In the genomic region with DNA sequence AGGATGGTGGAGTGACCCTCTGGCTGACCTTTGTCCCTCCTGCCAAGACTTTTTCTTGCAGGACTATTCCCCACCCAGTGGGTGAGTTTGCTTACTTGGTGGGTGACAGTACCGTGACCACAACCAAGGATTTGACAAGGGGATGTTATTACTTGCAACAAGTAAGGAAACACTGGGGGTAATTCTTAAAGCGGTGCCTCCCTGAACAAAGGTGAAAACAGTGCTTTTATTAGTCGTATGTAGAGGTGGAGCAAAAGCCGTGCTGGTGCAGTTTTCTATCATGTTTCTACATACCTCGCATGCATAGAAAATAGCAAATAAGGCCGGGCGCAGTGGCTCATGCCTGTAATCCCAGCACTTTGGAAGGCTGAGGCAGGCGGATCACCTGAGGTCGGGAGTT, we compare ENCODE assay signal across 11 cellular contexts. TPM values are rescaled to one million over a fixed set of nuclear protein-coding genes. Genes with fewer than 3 reads are reported as not detected.
DNase-seq lines count a peak whose midpoint lies in the region; ATAC-seq, FAIRE-seq and TF ChIP-seq lines count a peak whose summit lies in the region.
"Had no signal": no experiment of that assay in that cellular context is flagged by ENCODE, and none has a peak within 500 bp of the region (broad histone marks: within the 10 kb centered on the region; RNA-seq: fewer than 3 reads in every experiment).

No MANE protein-coding gene starts in this region.

- H3K9me2 ChIP-seq in SK-N-SH, result no peaks in the 10 kb centered on the region

- peak overlapping the region; percentile 87 for H3K4me3 Mint-ChIP-seq in activated T-helper 17 cell treated with anti-CD3 and anti-CD28 coated beads, Interleukin-2, amount 50 U/mL, for 72 hours
- no peak overlapping the region for H3K4me3 Mint-ChIP-seq in nephron progenitor cell

- POLR2A ChIA-PET in SK-N-SH (lab: Yijun Ruan, JAX), result no interaction called here

- TF ChIP-seq POLR2A in GM12891 (IDR thresholded peaks at IDR 0.05; ENCODE audit: low read depth, low read length), result no peak

- intact Hi-C loops in mucosa of descending colon (cut with DNase I, micrococcal nuclease), result no loop called here

- peak overlapping the region in 9 of 10 experiments; percentile 48 to 71 (median 60); a peak in 15 of 20 replicates for H3K4me3 ChIP-seq in BLaER1 treated with 17β-estradiol and CSF1 and Interleukin-3, amounts not matched to agents 10 nM and 100 nM
- H3K4me3 ChIP-seq in mucosa of descending colon, result no peak overlapping the region
- no peak overlapping the region for H3K4me3 ChIP-seq in SK-N-SH (ENCODE audit: low read depth in 2 of 2, low read length in 1 of 2)

- H3K4me1 ChIP-seq in BLaER1 treated with 17β-estradiol and CSF1 and Interleukin-3, amounts not matched to agents 10 nM and 100 nM, result peaks cover 0 to 14% (median 7%) of the 10 kb centered on the region in 10 experiments; a peak in 9 of 20 replicates
- H3K4me1 ChIP-seq in mucosa of descending colon (ENCODE audit: low read depth) (peaks cover 6% of the 10 kb centered on the region), SK-N-SH (ENCODE audit: control insufficient read depth in 1 of 2, insufficient read depth in 2 of 2, low read depth in 1 of 2, low read length in 1 of 2) (peaks cover 0 to 5% of the 10 kb centered on the region in 2 experiments; a peak in 1 of 4 replicates)
- H3K4me1 ChIP-seq: parathyroid adenoma had no signal

- H3K36me3 ChIP-seq in BLaER1 treated with 17β-estradiol and CSF1 and Interleukin-3, amounts not matched to agents 10 nM and 100 nM, result no peaks in the 10 kb centered on the region
- H3K36me3 ChIP-seq in mucosa of descending colon (ENCODE audit: low read depth) (no peaks in the 10 kb centered on the region), SK-N-SH (replicated peaks in 1 of 2; ENCODE audit: control insufficient read depth in 1 of 2, insufficient read depth in 2 of 2, low read length in 1 of 2) (no peaks in the 10 kb centered on the region)
- H3K36me3 ChIP-seq: upper lobe of left lung had no signal

- no peaks in the 10 kb centered on the region for H3K4me1 Mint-ChIP-seq in activated T-helper 17 cell treated with anti-CD3 and anti-CD28 coated beads, Interleukin-2, amount 50 U/mL, for 72 hours
- no peaks in the 10 kb centered on the region for H3K4me1 Mint-ChIP-seq in nephron progenitor cell

- 80% methylated on average over 8 of the region's 9 CpGs for WGBS in SK-N-SH (ENCODE audit: low lambda C conversion rate)

- peak overlapping the region; percentile 96 for H3K27ac Mint-ChIP-seq in activated T-helper 17 cell treated with anti-CD3 and anti-CD28 coated beads, Interleukin-2, amount 50 U/mL, for 72 hours
- H3K27ac Mint-ChIP-seq in nephron progenitor cell, result no peak overlapping the region

- H3K9ac ChIP-seq in BLaER1 treated with 17β-estradiol and CSF1 and Interleukin-3, amounts not matched to agents 10 nM and 100 nM, result 0 out of 22 replicates have a peak overlapping the region, but pooled peaks of 1 of the 11 experiments have one; percentile 62
- no peak overlapping the region for H3K9ac ChIP-seq in SK-N-SH
- H3K9ac ChIP-seq: parathyroid adenoma had no signal

- no peak for ATAC-seq in activated T-helper 17 cell treated with anti-CD3 and anti-CD28 coated beads, Interleukin-2, amount 50 U/mL, for 72 hours (replicated peaks)
- ATAC-seq in mucosa of descending colon, result peak; percentile 21

- no peaks in the 10 kb centered on the region for H3K27me3 Mint-ChIP-seq in activated T-helper 17 cell treated with anti-CD3 and anti-CD28 coated beads, Interleukin-2, amount 50 U/mL, for 72 hours
- H3K27me3 Mint-ChIP-seq in nephron progenitor cell (ENCODE audit: low read depth, poor library complexity), result peaks cover 7% of the 10 kb centered on the region

- peak overlapping the region in 1 of 11 experiments; percentile 60; a peak in 3 of 22 replicates for H3K27ac ChIP-seq in BLaER1 treated with 17β-estradiol and CSF1 and Interleukin-3, amounts not matched to agents 10 nM and 100 nM
- no peak overlapping the region for H3K27ac ChIP-seq in SK-N-SH (ENCODE audit: low read depth in 2 of 2, low read length in 1 of 2)
- H3K27ac ChIP-seq: parathyroid adenoma had no signal

- no peaks in the 10 kb centered on the region for H4K20me1 ChIP-seq in BLaER1 treated with 17β-estradiol and CSF1 and Interleukin-3, amounts not matched to agents 10 nM and 100 nM
- no peaks in the 10 kb centered on the region for H4K20me1 ChIP-seq in SK-N-SH (ENCODE audit: insufficient read depth)

- H3K27me3 ChIP-seq in BLaER1 treated with 17β-estradiol and CSF1 and Interleukin-3, amounts not matched to agents 10 nM and 100 nM, result no peaks in the 10 kb centered on the region
- H3K27me3 ChIP-seq in SK-N-SH (ENCODE audit: insufficient read depth), result no peaks in the 10 kb centered on the region
- H3K27me3 ChIP-seq: upper lobe of left lung had no signal

- no peak overlapping the region for H2AFZ ChIP-seq in SK-N-SH (ENCODE audit: low read depth)

- no peaks in the 10 kb centered on the region for H3K9me3 Mint-ChIP-seq in activated T-helper 17 cell treated with anti-CD3 and anti-CD28 coated beads, Interleukin-2, amount 50 U/mL, for 72 hours
- no peaks in the 10 kb centered on the region for H3K9me3 Mint-ChIP-seq in nephron progenitor cell

- H3K4me2 ChIP-seq in BLaER1 treated with 17β-estradiol and CSF1 and Interleukin-3, amounts not matched to agents 10 nM and 100 nM, result peak overlapping the region; percentile 63 to 81 (median 72)
- H3K4me2 ChIP-seq in SK-N-SH, result no peak overlapping the region

- TF ChIP-seq EP300 in SK-N-SH (IDR thresholded peaks at IDR 0.05; ENCODE audit: borderline replicate concordance in 1 of 2, low read depth in 1 of 2, low read length in 1 of 2), result no peak

- DNase-seq in GM12891 (ENCODE audit: insufficient read length, low spot score) (no peak), mucosa of descending colon (peak in 1 of 3 donors; percentile 36), nephron progenitor cell (no peak), RKO (ENCODE audit: low spot score) (no peak), SK-N-SH (no peak), HUDEP-2 (lab: John Stamatoyannopoulos, UW; ENCODE audit: unreplicated experiment in 76 of 76) (no peak)
- DNase-seq: kidney glomerular epithelial cell had no signal

- H3K79me2 ChIP-seq in SK-N-SH (ENCODE audit: insufficient read depth), result no peaks in the 10 kb centered on the region
- H3K79me2 ChIP-seq: parathyroid adenoma had no signal

- H3K9me3 ChIP-seq in BLaER1 treated with 17β-estradiol and CSF1 and Interleukin-3, amounts not matched to agents 10 nM and 100 nM (replicated peaks in 1 of 11), result peaks cover 0 to 13% (median 0%) of the 10 kb centered on the region in 11 experiments; a peak in 3 of 22 replicates
- no peaks in the 10 kb centered on the region for H3K9me3 ChIP-seq in mucosa of descending colon
- no peaks in the 10 kb centered on the region for H3K9me3 ChIP-seq in SK-N-SH
- H3K9me3 ChIP-seq: upper lobe of left lung had no signal

- no peaks in the 10 kb centered on the region for H3F3A ChIP-seq in SK-N-SH (replicated peaks; ENCODE audit: insufficient read depth)

- TF ChIP-seq CTCF in mucosa of descending colon (IDR thresholded peaks at IDR 0.05) (no peak), nephron progenitor cell (IDR thresholded peaks at IDR 0.05) (no peak), SK-N-SH (IDR thresholded peaks at IDR 0.05) (no peak)

- CTCF ChIA-PET in SK-N-SH (lab: Yijun Ruan, JAX), result no interaction called here

- H3K36me3 Mint-ChIP-seq in activated T-helper 17 cell treated with anti-CD3 and anti-CD28 coated beads, Interleukin-2, amount 50 U/mL, for 72 hours (ENCODE audit: low read depth), result peaks cover 7% of the 10 kb centered on the region
- H3K36me3 Mint-ChIP-seq in nephron progenitor cell (ENCODE audit: low read depth), result no peaks in the 10 kb centered on the region

- no peak for TF ChIP-seq RAD21 in SK-N-SH (IDR thresholded peaks at IDR 0.05; ENCODE audit: low read length)

- peak; percentile 9 for FAIRE-seq in GM12891 (lab: Jason Lieb, UNC)

TF ChIP-seq in GM12891, 5 proteins besides CTCF, POLR2A, EP300 and RAD21:
- no peak for TF ChIP-seq TAF1 (IDR thresholded peaks at IDR 0.05; ENCODE audit: low read depth, low read length)
- no peak for TF ChIP-seq POU2F2 (IDR thresholded peaks at IDR 0.05; ENCODE audit: low read depth, low read length)
- no peak for TF ChIP-seq PAX5 (IDR thresholded peaks at IDR 0.05; ENCODE audit: insufficient read depth, low read length, severe bottlenecking)

TF ChIP-seq in SK-N-SH, 30 proteins besides CTCF, POLR2A, EP300 and RAD21:
- TF ChIP-seq TCF12 (IDR thresholded peaks at IDR 0.05) (no peak), FOXJ3 (CRISPR knock-in tag; IDR thresholded peaks at IDR 0.05) (no peak), RFX5 (IDR thresholded peaks at IDR 0.05; ENCODE audit: low read length) (no peak), RCOR1 (IDR thresholded peaks at IDR 0.05; ENCODE audit: low read length) (no peak)
- TF ChIP-seq, protein P1, sequence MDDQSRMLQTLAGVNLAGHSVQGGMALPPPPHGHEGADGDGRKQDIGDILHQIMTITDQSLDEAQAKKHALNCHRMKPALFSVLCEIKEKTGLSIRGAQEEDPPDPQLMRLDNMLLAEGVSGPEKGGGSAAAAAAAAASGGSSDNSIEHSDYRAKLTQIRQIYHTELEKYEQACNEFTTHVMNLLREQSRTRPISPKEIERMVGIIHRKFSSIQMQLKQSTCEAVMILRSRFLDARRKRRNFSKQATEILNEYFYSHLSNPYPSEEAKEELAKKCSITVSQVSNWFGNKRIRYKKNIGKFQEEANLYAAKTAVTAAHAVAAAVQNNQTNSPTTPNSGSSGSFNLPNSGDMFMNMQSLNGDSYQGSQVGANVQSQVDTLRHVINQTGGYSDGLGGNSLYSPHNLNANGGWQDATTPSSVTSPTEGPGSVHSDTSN (IDR thresholded peaks at IDR 0.05), result no peak

RNA-seq across cellular contexts. Expression of a gene that starts 41.0 kb away (rescaled TPM):
- 17.4 TPM for polyA plus RNA-seq in GM12891 (2012; ENCODE audit: low read depth, missing spikeins)
- total RNA-seq in activated T-helper 17 cell treated with anti-CD3 and anti-CD28 coated beads, Interleukin-2, amount 50 U/mL, for 72 hours, result 10 to 100 TPM; 46.6 to 70.9 TPM
- 10 to 100 TPM; 44.6 to 74.9 (median 50.9) TPM for total RNA-seq in mucosa of descending colon
- polyA plus RNA-seq in SK-N-SH (2012; rRNA removed), result 9.4 and 11.4 TPM in 2 replicates
- 9.4 and 9.8 TPM in 2 replicates for polyA plus RNA-seq in SK-N-SH (2012; cell fraction: cytosol; rRNA removed)
- 19.1 and 31.2 TPM in 2 replicates for polyA plus RNA-seq in SK-N-SH (2012; cell fraction: nucleus; rRNA removed)

Comparison
In these comparisons a context has a peak if more than half of its experiments do, and no peak if none do; other contexts are left out.
1. H3K4me3 ChIP-seq: peak in BLaER1 treated with 17β-estradiol and CSF1 and Interleukin-3, amounts not matched to agents 10 nM and 100 nM (9 of 10); none in mucosa of descending colon (single experiment) and SK-N-SH (0 of 2).